ENCODE assay signal across 17 cellular contexts in genomic region chr3:67290424-67290823, GRCh38.
DNase-seq lines count a peak whose midpoint lies in the region; ATAC-seq and TF ChIP-seq lines count a peak whose summit lies in the region.
"Had no signal": no experiment of that assay in that cellular context is flagged by ENCODE, and none has a peak within 500 bp of the region (broad histone marks: within the 10 kb centered on the region; RNA-seq: fewer than 3 reads in every experiment).

No MANE protein-coding gene starts in this region.

- ATAC-seq in GM18858 (IDR thresholded peaks at IDR 0.05; ENCODE audit: unreplicated experiment) = peak; percentile 53
- peak; percentile 43 for ATAC-seq in HG02798 (IDR thresholded peaks at IDR 0.05; ENCODE audit: poor library complexity, unreplicated experiment)
- ATAC-seq in naive B cell (ENCODE audit: low read depth in 2 of 2) = peak; percentile 14 to 43
- ATAC-seq: activated CD8-positive, alpha-beta T cell treated with anti-CD3 and anti-CD28 coated beads for 36 hours; gastrocnemius medialis had no signal

- H3K4me1 ChIP-seq in OCI-LY3 (ENCODE audit: low read length) (peaks cover 29% of the 10 kb centered on the region), HAP-1 (no peaks in the 10 kb centered on the region)
- H3K4me1 ChIP-seq: pancreas, suprapubic skin had no signal

- H3K4me1 Mint-ChIP-seq in naive B cell = peaks cover 0 to 6% (median 5%) of the 10 kb centered on the region in 3 donors
- H3K4me1 Mint-ChIP-seq in activated naive CD4-positive, alpha-beta T cell treated with anti-CD3 and anti-CD28 coated beads, Interleukin-2, amount 10 ng/mL, durations not matched to agents 7 days and 5 days = no peaks in the 10 kb centered on the region
- H3K4me1 Mint-ChIP-seq: CD4-positive, CD25-positive, alpha-beta regulatory T cell had no signal

- no peak overlapping the region for H2AFZ ChIP-seq in OCI-LY3 (ENCODE audit: low read depth, low read length)

- H3K4me3 ChIP-seq in OCI-LY3 (ENCODE audit: low read length) = peak overlapping the region; percentile 22; the same call in 1 of the 2 replicates
- H3K4me3 ChIP-seq in HAP-1 = no peak overlapping the region
- H3K4me3 ChIP-seq: gastrocnemius medialis, lung, pancreas, suprapubic skin had no signal

- H3K79me2 ChIP-seq in OCI-LY3 (ENCODE audit: low read length) = no peaks in the 10 kb centered on the region

- in situ Hi-C loops in HAP-1 (cut with MboI; ENCODE audit: low sequenced_read_pairs) = no loop called here

- no peak overlapping the region for H3K4me3 Mint-ChIP-seq in naive B cell
- no peak overlapping the region for H3K4me3 Mint-ChIP-seq in activated naive CD4-positive, alpha-beta T cell treated with anti-CD3 and anti-CD28 coated beads, Interleukin-2, amount 10 ng/mL, durations not matched to agents 7 days and 5 days
- H3K4me3 Mint-ChIP-seq: activated CD8-positive, alpha-beta T cell treated with anti-CD3 and anti-CD28 coated beads for 36 hours; activated naive CD8-positive, alpha-beta T cell treated with anti-CD3 and anti-CD28 coated beads for 36 hours; CD4-positive, CD25-positive, alpha-beta regulatory T cell had no signal

- H3K27me3 ChIP-seq in OCI-LY3 (ENCODE audit: low read depth, low read length) (no peaks in the 10 kb centered on the region), HAP-1 (ENCODE audit: low read depth) (peaks cover 4% of the 10 kb centered on the region; the same call in 1 of the 2 replicates)
- H3K27me3 ChIP-seq: gastrocnemius medialis, pancreas, suprapubic skin had no signal

- no peak overlapping the region; the same call in 1 of the 2 replicates for H3K27ac ChIP-seq in OCI-LY3 (ENCODE audit: low read length)
- H3K27ac ChIP-seq: gastrocnemius medialis, pancreas, suprapubic skin had no signal

- TF ChIP-seq CTCF in OCI-LY3 (IDR thresholded peaks at IDR 0.05; ENCODE audit: low read depth, low read length) = no peak

- H3K36me3 ChIP-seq in OCI-LY3 (replicated peaks; ENCODE audit: low read depth, low read length) (no peaks in the 10 kb centered on the region), HAP-1 (replicated peaks) (no peaks in the 10 kb centered on the region)
- H3K36me3 ChIP-seq: gastrocnemius medialis, pancreas, suprapubic skin had no signal

- peak overlapping the region; percentile 57 for H3K4me2 ChIP-seq in OCI-LY3 (ENCODE audit: low read length)

- DNase-seq in naive B cell = no peak
- no peak for DNase-seq in HAP-1 (ENCODE audit: low spot score in 2 of 2)
- DNase-seq in activated naive CD4-positive, alpha-beta T cell treated with anti-CD3 and anti-CD28 coated beads, Interleukin-2, amount 10 ng/mL, durations not matched to agents 7 days and 5 days = no peak
- no peak for DNase-seq in midbrain (lab: John Stamatoyannopoulos, UW)
- DNase-seq in D341Med (ENCODE audit: low spot score) = no peak
- DNase-seq: activated CD8-positive, alpha-beta T cell treated with anti-CD3 and anti-CD28 coated beads for 36 hours; activated naive CD8-positive, alpha-beta T cell treated with anti-CD3 and anti-CD28 coated beads for 36 hours; CD4-positive, CD25-positive, alpha-beta regulatory T cell; gastrocnemius medialis; NCI-H524 treated with DMSO at 0.1 percent for 48 hours; pancreas; stimulated activated CD4-positive, alpha-beta T cell treated with anti-CD3 and anti-CD28 coated beads, Interleukin-4, amount 100 ng/mL, for 4 hours had no signal

- no peak overlapping the region for H3K9ac ChIP-seq in OCI-LY3 (ENCODE audit: low read length)

- 0 out of 2 replicates have a peak, but pooled peaks cover 7% of the 10 kb centered on the region for H4K20me1 ChIP-seq in OCI-LY3 (ENCODE audit: insufficient read depth, low read length)

- H3K9me3 Mint-ChIP-seq in naive B cell = no peaks in the 10 kb centered on the region
- no peaks in the 10 kb centered on the region for H3K9me3 Mint-ChIP-seq in activated naive CD4-positive, alpha-beta T cell treated with anti-CD3 and anti-CD28 coated beads, Interleukin-2, amount 10 ng/mL, durations not matched to agents 7 days and 5 days
- H3K9me3 Mint-ChIP-seq: activated CD8-positive, alpha-beta T cell treated with anti-CD3 and anti-CD28 coated beads for 36 hours; activated naive CD8-positive, alpha-beta T cell treated with anti-CD3 and anti-CD28 coated beads for 36 hours; CD4-positive, CD25-positive, alpha-beta regulatory T cell had no signal

- CTCF ChIA-PET in activated naive CD4-positive, alpha-beta T cell treated with anti-CD3 and anti-CD28 coated beads, Interleukin-2, amount 10 ng/mL, durations not matched to agents 7 days and 5 days (lab: Charles Lee) = no interaction called here

- no peak overlapping the region for H3K27ac Mint-ChIP-seq in naive B cell
- no peak overlapping the region for H3K27ac Mint-ChIP-seq in activated naive CD4-positive, alpha-beta T cell treated with anti-CD3 and anti-CD28 coated beads, Interleukin-2, amount 10 ng/mL, durations not matched to agents 7 days and 5 days
- H3K27ac Mint-ChIP-seq: activated CD8-positive, alpha-beta T cell treated with anti-CD3 and anti-CD28 coated beads for 36 hours; activated naive CD8-positive, alpha-beta T cell treated with anti-CD3 and anti-CD28 coated beads for 36 hours; CD4-positive, CD25-positive, alpha-beta regulatory T cell had no signal

- H3K9me3 ChIP-seq in OCI-LY3 (ENCODE audit: insufficient read depth, low read length) (no peaks in the 10 kb centered on the region), HAP-1 (no peaks in the 10 kb centered on the region)
- H3K9me3 ChIP-seq: gastrocnemius medialis, pancreas, suprapubic skin had no signal

- no peaks in the 10 kb centered on the region for H3K27me3 Mint-ChIP-seq in naive B cell
- H3K27me3 Mint-ChIP-seq in activated naive CD4-positive, alpha-beta T cell treated with anti-CD3 and anti-CD28 coated beads, Interleukin-2, amount 10 ng/mL, durations not matched to agents 7 days and 5 days = no peaks in the 10 kb centered on the region
- H3K27me3 Mint-ChIP-seq: activated CD8-positive, alpha-beta T cell treated with anti-CD3 and anti-CD28 coated beads for 36 hours; activated naive CD8-positive, alpha-beta T cell treated with anti-CD3 and anti-CD28 coated beads for 36 hours had no signal

- no peaks in the 10 kb centered on the region for H3K36me3 Mint-ChIP-seq in naive B cell
- no peaks in the 10 kb centered on the region for H3K36me3 Mint-ChIP-seq in activated naive CD4-positive, alpha-beta T cell treated with anti-CD3 and anti-CD28 coated beads, Interleukin-2, amount 10 ng/mL, durations not matched to agents 7 days and 5 days
- H3K36me3 Mint-ChIP-seq: activated naive CD8-positive, alpha-beta T cell treated with anti-CD3 and anti-CD28 coated beads for 36 hours; CD4-positive, CD25-positive, alpha-beta regulatory T cell had no signal
